Comparison of ENCODE assay signal across 17 cellular contexts in the genomic region with DNA sequence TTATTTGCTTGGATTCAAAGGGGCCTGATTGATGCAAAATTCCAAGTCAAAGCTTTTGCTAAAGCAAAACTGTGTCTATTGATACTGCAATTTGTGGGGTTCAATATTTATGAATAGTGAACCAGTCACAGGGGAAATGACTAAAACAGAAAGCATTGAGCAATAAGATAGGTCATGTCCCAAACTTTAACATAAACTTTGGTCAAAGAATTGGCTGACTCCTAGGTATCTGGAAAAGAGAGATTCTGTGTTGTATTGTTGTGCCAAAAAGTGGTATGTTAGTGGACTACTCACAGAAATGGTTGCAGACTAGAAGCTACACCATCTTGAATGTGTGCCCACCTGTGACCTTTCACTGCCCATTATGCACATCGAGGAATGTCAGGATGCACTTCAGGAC.
DNase-seq lines count a peak whose midpoint lies in the region; ATAC-seq, FAIRE-seq and TF ChIP-seq lines count a peak whose summit lies in the region.
"Had no signal": no experiment of that assay in that cellular context is flagged by ENCODE, and none has a peak within 500 bp of the region (broad histone marks: within the 10 kb centered on the region; RNA-seq: fewer than 3 reads in every experiment).

No MANE protein-coding gene starts in this region.

- 44 to 48% methylated on average over 1 of the region's 1 CpG for WGBS in GM23248 (ENCODE audit: low coverage in 1 of 2, low lambda C conversion rate in 2 of 2, missing lambda C conversion rate in 2 of 2), 2 experiments

- DNase-seq in GM23248 (peak; percentile 47), PC-3 (peak; percentile 55), fibroblast of gingiva (ENCODE audit: low read depth) (peak; percentile 29), keratinocyte (ENCODE audit: low read depth, low spot score) (no peak), RCC 7860 (ENCODE audit: low spot score) (no peak), foreskin melanocyte (no peak)
- DNase-seq: CD4-positive, alpha-beta memory T cell; DMS53; NCI-H1105 treated with DMSO at 0.1 percent for 48 hours; NCI-H187 treated with DMSO at 0.1 percent for 48 hours; NCI-H226 had no signal

- H3K36me3 ChIP-seq in GM23248 (ENCODE audit: low read depth), result no peaks in the 10 kb centered on the region
- no peaks in the 10 kb centered on the region for H3K36me3 ChIP-seq in PC-3 (ENCODE audit: low read depth, low read length)
- no peaks in the 10 kb centered on the region for H3K36me3 ChIP-seq in keratinocyte (ENCODE audit: control insufficient read depth in 2 of 2, extremely low read depth in 1 of 2, insufficient read depth in 2 of 2, low read length in 2 of 2)
- H3K36me3 ChIP-seq: BLaER1, SJSA1 had no signal

- FAIRE-seq in keratinocyte (lab: Jason Lieb, UNC) (peak; percentile 13), RCC 7860 (lab: Jason Lieb, UNC) (no peak)
- FAIRE-seq: A549, H1, K562 had no signal

- H3F3A ChIP-seq in GM23248 (ENCODE audit: insufficient read depth), result peaks cover 11% of the 10 kb centered on the region; the same call in 1 of the 2 replicates
- no peaks in the 10 kb centered on the region for H3F3A ChIP-seq in PC-3 (ENCODE audit: low read length, unreplicated experiment)

- H3K9me2 ChIP-seq in GM23248 (ENCODE audit: insufficient read depth) (no peaks in the 10 kb centered on the region), PC-3 (replicated peaks; ENCODE audit: low read length) (no peaks in the 10 kb centered on the region)

- H3K4me3 ChIP-seq in GM23248 (no peak overlapping the region), PC-3 (ENCODE audit: low read length) (no peak overlapping the region), keratinocyte (ENCODE audit: control insufficient read depth in 2 of 3, extremely low read depth in 1 of 3, insufficient read depth in 2 of 3, low read depth in 1 of 3, low read length in 3 of 3) (no peak overlapping the region)
- H3K4me3 ChIP-seq: A549, BLaER1, K562, SJSA1 had no signal

- H3K9me1 ChIP-seq in keratinocyte (ENCODE audit: control insufficient read depth, extremely low read depth, insufficient read depth, low read length), result no peaks in the 10 kb centered on the region

- H4K20me1 ChIP-seq in GM23248 (ENCODE audit: insufficient read depth), result no peaks in the 10 kb centered on the region
- H4K20me1 ChIP-seq in PC-3 (ENCODE audit: low read length), result no peaks in the 10 kb centered on the region
- no peaks in the 10 kb centered on the region for H4K20me1 ChIP-seq in keratinocyte (ENCODE audit: control insufficient read depth, extremely low read depth, insufficient read depth, low read length)
- H4K20me1 ChIP-seq: BLaER1 had no signal

- ATAC-seq in PC-3 (peak; percentile 29), HG03175 (IDR thresholded peaks at IDR 0.05; ENCODE audit: unreplicated experiment) (no peak)
- ATAC-seq: A549, K562 had no signal

- H3K9me3 ChIP-seq in GM23248 (ENCODE audit: low read depth) (no peaks in the 10 kb centered on the region), PC-3 (ENCODE audit: low read length) (no peaks in the 10 kb centered on the region), keratinocyte (ENCODE audit: control insufficient read depth, low read depth, low read length) (no peaks in the 10 kb centered on the region)
- H3K9me3 ChIP-seq: A549, BLaER1, SJSA1 had no signal

- no peak overlapping the region for H3K9ac ChIP-seq in GM23248
- no peak overlapping the region for H3K9ac ChIP-seq in PC-3 (ENCODE audit: low read length)
- H3K9ac ChIP-seq in keratinocyte (ENCODE audit: control insufficient read depth, extremely low read depth, insufficient read depth, low read length), result no peak overlapping the region
- H3K9ac ChIP-seq: BLaER1 had no signal

- TF ChIP-seq CTCF in PC-3 (conservative IDR thresholded peaks at IDR 0.05; ENCODE audit: low read depth, low read length) (no peak), keratinocyte (optimal IDR thresholded peaks at IDR 0.05 in 1 of 3, IDR thresholded peaks at IDR 0.05 in 1 of 3, conservative IDR thresholded peaks at IDR 0.05 in 1 of 3; ENCODE audit: extremely low read depth in 1 of 3, insufficient read depth in 2 of 3, low read length in 3 of 3) (no peak)

- dilution Hi-C loops in keratinocyte (cut with MboI; ENCODE audit: extremely low pct_ligation_motif_present, low sequenced_read_pairs), result no loop called here

- H3K4me1 ChIP-seq in GM23248 (ENCODE audit: insufficient read depth) (peaks cover 11% of the 10 kb centered on the region; the same call in 1 of the 2 replicates), PC-3 (ENCODE audit: insufficient read depth, low read length) (peaks cover 8% of the 10 kb centered on the region), keratinocyte (ENCODE audit: control insufficient read depth, extremely low read depth, insufficient read depth, low read length) (peaks cover 3% of the 10 kb centered on the region)
- H3K4me1 ChIP-seq: A549, BLaER1, SJSA1 had no signal

- H3K4me2 ChIP-seq in GM23248 (ENCODE audit: unreplicated experiment) (no peak overlapping the region), PC-3 (ENCODE audit: low read length) (0 out of 2 replicates have a peak overlapping the region, but pooled peaks have one; percentile 1), keratinocyte (ENCODE audit: control insufficient read depth, extremely low read depth, insufficient read depth, low read depth, low read length) (no peak overlapping the region)
- H3K4me2 ChIP-seq: A549, BLaER1 had no signal

- no peaks in the 10 kb centered on the region for H3K27me3 ChIP-seq in GM23248 (replicated peaks; ENCODE audit: insufficient read depth)
- no peaks in the 10 kb centered on the region for H3K27me3 ChIP-seq in PC-3 (ENCODE audit: low read length)
- H3K27me3 ChIP-seq in keratinocyte (ENCODE audit: control insufficient read depth, extremely low read depth, insufficient read depth, low read length), result no peaks in the 10 kb centered on the region
- H3K27me3 ChIP-seq: BLaER1, SJSA1 had no signal

- H2AFZ ChIP-seq in GM23248 (no peak overlapping the region), PC-3 (ENCODE audit: low read length) (0 out of 2 replicates have a peak overlapping the region, but pooled peaks have one; percentile 12), keratinocyte (ENCODE audit: control insufficient read depth, low read length) (no peak overlapping the region)

- CTCF ChIA-PET in PC-3 (lab: Charles Lee), result no interaction called here

- no TSS peak for BruUV-seq in PC-3 (replicated peaks; lab: Mats Ljungman, UMichigan)

- POLR2A ChIA-PET in PC-3 (lab: Charles Lee; ENCODE audit: unreplicated experiment), result no interaction called here

- in situ Hi-C loops in GM23248 (cut with MboI), result no loop called here

- H3K79me2 ChIP-seq in GM23248 (ENCODE audit: insufficient read depth) (no peaks in the 10 kb centered on the region), PC-3 (ENCODE audit: low read length) (no peaks in the 10 kb centered on the region), keratinocyte (ENCODE audit: control insufficient read depth, insufficient read depth, low read length) (no peaks in the 10 kb centered on the region)

- H3K27ac ChIP-seq in GM23248 (no peak overlapping the region), PC-3 (ENCODE audit: low read length) (no peak overlapping the region), keratinocyte (ENCODE audit: control insufficient read depth, insufficient read depth, low read length) (no peak overlapping the region)
- H3K27ac ChIP-seq: A549, BLaER1, SJSA1 had no signal

- intact Hi-C loops in PC-3 (cut with micrococcal nuclease), result no loop called here

Comparison
In these comparisons a context has a peak if more than half of its experiments do, and no peak if none do; other contexts are left out.
1. DNase-seq: peak in GM23248 (single experiment), PC-3 (single experiment) and fibroblast of gingiva (single experiment); none in keratinocyte (single experiment), RCC 7860 (single experiment) and foreskin melanocyte (single experiment).